In the genomic region with DNA sequence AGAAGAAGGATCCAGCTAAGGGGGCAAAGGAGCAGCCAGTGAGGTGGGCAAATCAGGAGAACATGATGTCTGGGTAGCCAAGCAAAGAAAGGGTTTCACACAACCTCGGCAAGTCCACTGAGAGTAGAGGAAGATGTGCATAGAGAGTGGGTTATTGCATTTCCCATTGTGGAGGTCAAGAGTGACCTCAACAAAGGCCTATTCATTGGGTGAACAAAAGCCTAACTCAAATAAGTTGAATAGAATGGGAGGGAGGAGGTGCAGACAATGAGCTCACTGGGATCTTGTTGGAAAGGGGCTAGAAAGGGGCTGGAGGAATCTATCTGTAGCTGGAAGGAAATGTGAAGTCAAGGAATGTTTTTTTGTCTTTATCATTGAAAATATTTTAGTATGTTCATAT, we compare ENCODE assay signal across 24 cellular contexts. TPM values are rescaled to one million over a fixed set of nuclear protein-coding genes. Genes with fewer than 3 reads are reported as not detected.
DNase-seq lines count a peak whose midpoint lies in the region; ATAC-seq and TF ChIP-seq lines count a peak whose summit lies in the region.
"Had no signal": no experiment of that assay in that cellular context is flagged by ENCODE, and none has a peak within 500 bp of the region (broad histone marks: within the 10 kb centered on the region; RNA-seq: fewer than 3 reads in every experiment).

No MANE protein-coding gene starts in this region.

- H3K27me3 ChIP-seq in H9 (ENCODE audit: insufficient read depth, low read length): no peaks in the 10 kb centered on the region
- H3K27me3 ChIP-seq in endodermal cell (ENCODE audit: control insufficient read depth, insufficient read depth, low read length, poor library complexity, severe bottlenecking): no peaks in the 10 kb centered on the region
- no peaks in the 10 kb centered on the region for H3K27me3 ChIP-seq in right cardiac atrium (ENCODE audit: control insufficient read depth, insufficient read depth)
- no peaks in the 10 kb centered on the region for H3K27me3 ChIP-seq in osteoblast (ENCODE audit: insufficient read depth, low read length)
- H3K27me3 ChIP-seq: body of pancreas, left lung, neutrophil, testis had no signal

- H2BK15ac ChIP-seq in H9 (ENCODE audit: low read depth, low read length): no peak overlapping the region

- H4K20me1 ChIP-seq in H9 (ENCODE audit: control insufficient read depth, insufficient read depth, insufficient read length): no peaks in the 10 kb centered on the region
- no peaks in the 10 kb centered on the region for H4K20me1 ChIP-seq in osteoblast (ENCODE audit: insufficient read depth, low read length)

- H3K23me2 ChIP-seq in H9 (ENCODE audit: insufficient read length, low read depth, low read length, poor library complexity, severe bottlenecking): no peaks in the 10 kb centered on the region

- H3K27ac Mint-ChIP-seq in H9 (peak overlapping the region in 1 of 3 experiments; percentile 7; a peak in 1 of 7 replicates), endodermal cell (no peak overlapping the region)
- H3K27ac Mint-ChIP-seq: B cell; CD8-positive, alpha-beta T cell; T-helper 1 cell treated with Interleukin-12 subunit alpha and Interleukin-12 subunit beta and Interleukin-4 antibody, amounts not matched to agents 30 μg/mL and 1 μg/mL, for 36 hours had no signal

- no peak overlapping the region for H3K4ac ChIP-seq in H9 (ENCODE audit: low read depth, low read length)

- H3K4me1 ChIP-seq in H9 (ENCODE audit: insufficient read depth, low read length): no peaks in the 10 kb centered on the region; the same call in 1 of the 2 replicates
- no peaks in the 10 kb centered on the region for H3K4me1 ChIP-seq in endodermal cell (ENCODE audit: control insufficient read depth, insufficient read depth, low read length)
- no peaks in the 10 kb centered on the region for H3K4me1 ChIP-seq in right cardiac atrium (ENCODE audit: control insufficient read depth, insufficient read depth, low read length)
- H3K4me1 ChIP-seq in osteoblast (ENCODE audit: insufficient read depth, low read length): no peaks in the 10 kb centered on the region
- H3K4me1 ChIP-seq: body of pancreas, left lung, testis had no signal

- peak overlapping the region; percentile 72; the same call in 1 of the 2 replicates for H3K14ac ChIP-seq in H9 (ENCODE audit: insufficient read depth, low read length)

- H3K9me3 Mint-ChIP-seq in H9 (peaks cover 6 to 7% of the 10 kb centered on the region in 2 experiments), endodermal cell (peaks cover 4% of the 10 kb centered on the region)
- H3K9me3 Mint-ChIP-seq: CD8-positive, alpha-beta T cell had no signal

- no peak overlapping the region for H4K5ac ChIP-seq in H9 (ENCODE audit: insufficient read length, low read depth, low read length)

- TF ChIP-seq CTCF in H9 (conservative IDR thresholded peaks at IDR 0.05) (no peak), endodermal cell (conservative IDR thresholded peaks at IDR 0.05) (no peak), osteoblast (IDR thresholded peaks at IDR 0.05; ENCODE audit: extremely low read depth, low read depth, low read length) (no peak)

- H3K4me2 ChIP-seq in H9 (ENCODE audit: insufficient read depth, insufficient read length, low read length) (no peak overlapping the region), osteoblast (ENCODE audit: insufficient read depth, low read length) (no peak overlapping the region)
- H3K4me2 ChIP-seq: SK-N-SH had no signal

- H3K27ac ChIP-seq in H9 (ENCODE audit: insufficient read length, low read depth, low read length): no peak overlapping the region
- peak overlapping the region; percentile 16 for H3K27ac ChIP-seq in endodermal cell (ENCODE audit: low read depth, low read length)
- H3K27ac ChIP-seq in substantia nigra (ENCODE audit: low read depth, low read length, poor library complexity, severe bottlenecking): peak overlapping the region; percentile 91
- H3K27ac ChIP-seq in right cardiac atrium (ENCODE audit: low read length): no peak overlapping the region
- H3K27ac ChIP-seq in osteoblast (ENCODE audit: low read depth, low read length): no peak overlapping the region
- H3K27ac ChIP-seq: body of pancreas, left lung, neutrophil, testis had no signal

- H3K9ac ChIP-seq in H9 (ENCODE audit: extremely low read depth, insufficient read length, low read length): no peak overlapping the region
- no peak overlapping the region for H3K9ac ChIP-seq in endodermal cell (ENCODE audit: extremely low read depth, low read length, poor library complexity, severe bottlenecking)
- H3K9ac ChIP-seq: SK-N-SH had no signal

- no peak overlapping the region for H2BK20ac ChIP-seq in H9 (ENCODE audit: low read depth, low read length, poor library complexity, severe bottlenecking)

- no peak overlapping the region for H4K8ac ChIP-seq in H9 (replicated peaks; ENCODE audit: insufficient read length, low read depth, low read length)

- H2AK5ac ChIP-seq in H9 (ENCODE audit: insufficient read length, low read length): no peak overlapping the region

- 0 out of 2 replicates have a peak, but pooled peaks cover 3% of the 10 kb centered on the region for H3K79me2 ChIP-seq in H9 (ENCODE audit: insufficient read depth, low read length)
- H3K79me2 ChIP-seq in osteoblast (ENCODE audit: insufficient read depth, low read length): no peaks in the 10 kb centered on the region

- H3K4me1 Mint-ChIP-seq in H9: peaks cover 23 to 24% of the 10 kb centered on the region in 2 experiments
- H3K4me1 Mint-ChIP-seq in endodermal cell: no peaks in the 10 kb centered on the region
- H3K4me1 Mint-ChIP-seq: B cell had no signal

- H3K4me3 Mint-ChIP-seq in H9 (no peak overlapping the region), endodermal cell (no peak overlapping the region)
- H3K4me3 Mint-ChIP-seq: B cell; CD8-positive, alpha-beta T cell; T-helper 1 cell treated with Interleukin-12 subunit alpha and Interleukin-12 subunit beta and Interleukin-4 antibody, amounts not matched to agents 30 μg/mL and 1 μg/mL, for 36 hours had no signal

- WGBS in H9 (ENCODE audit: extremely low coverage, insufficient read length, low lambda C conversion rate): no CpG with 5 or more reads among the region's 1 CpG
- 89 to 90% methylated on average over 1 of the region's 1 CpG for WGBS in endodermal cell (ENCODE audit: insufficient coverage in 1 of 2, insufficient read length in 1 of 2), 2 experiments
- WGBS in right cardiac atrium: 86% methylated on average over 1 of the region's 1 CpG

- no peak overlapping the region for H2BK120ac ChIP-seq in H9 (ENCODE audit: low read depth, low read length, poor library complexity, severe bottlenecking)

- intact Hi-C loops in right cardiac atrium (cut with DNase I): no loop called here

- H3K36me3 ChIP-seq in endodermal cell (ENCODE audit: control insufficient read depth, insufficient read depth, low read length): no peaks in the 10 kb centered on the region
- H3K36me3 ChIP-seq in osteoblast (ENCODE audit: insufficient read depth, low read length): no peaks in the 10 kb centered on the region
- H3K36me3 ChIP-seq: left lung, neutrophil had no signal

- peaks cover 6% of the 10 kb centered on the region for H3K9me3 ChIP-seq in H9 (ENCODE audit: control insufficient read depth, low read depth, low read length)
- no peaks in the 10 kb centered on the region for H3K9me3 ChIP-seq in endodermal cell (ENCODE audit: control insufficient read depth, low read length)
- no peaks in the 10 kb centered on the region for H3K9me3 ChIP-seq in right cardiac atrium (ENCODE audit: control insufficient read depth, low read length)
- H3K9me3 ChIP-seq in osteoblast (ENCODE audit: low read depth, low read length): no peaks in the 10 kb centered on the region
- H3K9me3 ChIP-seq: body of pancreas, left lung, neutrophil, SK-N-SH, testis had no signal

- no peak overlapping the region for H3T11ph ChIP-seq in H9 (ENCODE audit: low read length)

- no peak overlapping the region for H4K91ac ChIP-seq in H9 (ENCODE audit: insufficient read length, low read depth, low read length)

- no peak for DNase-seq in H9
- no peak for DNase-seq in endodermal cell
- DNase-seq in middle frontal gyrus (ENCODE audit: extremely low spot score, low spot score): peak; percentile 57
- peak in 37 of 49 donors; percentile 5 to 78 (median 31) for DNase-seq in substantia nigra (lab: John Stamatoyannopoulos, UW)
- no peak for DNase-seq in right cardiac atrium
- DNase-seq in osteoblast (ENCODE audit: insufficient read length, low spot score, missing footprints): no peak
- DNase-seq: activated CD4-positive, alpha-beta T cell treated with anti-CD3 and anti-CD28 coated beads, Interleukin-2, amount 50 U/mL, for 48 hours; activated CD4-positive, CD25-positive, alpha-beta regulatory T cell; activated naive CD4-positive, alpha-beta T cell; body of pancreas; CD8-positive, alpha-beta T cell; left lung; mesenchymal stem cell; MM.1S; NCI-H2029; NCI-H524 treated with DMSO at 0.1 percent for 48 hours; SK-N-SH; small intestine; stimulated activated naive CD4-positive, alpha-beta T cell; testis had no signal

- ATAC-seq in right cardiac atrium (no peak), HG02588 (IDR thresholded peaks at IDR 0.05; ENCODE audit: unreplicated experiment) (no peak)
- ATAC-seq: body of pancreas; CD8-positive, alpha-beta T cell; left lung had no signal

- no peak overlapping the region for H3K18ac ChIP-seq in H9 (ENCODE audit: insufficient read length, low read depth, low read length)

- no peaks in the 10 kb centered on the region for H3K79me1 ChIP-seq in H9 (ENCODE audit: insufficient read depth, low read depth, low read length, poor library complexity, severe bottlenecking)

- no peak overlapping the region for H2BK12ac ChIP-seq in H9 (ENCODE audit: insufficient read length, low read depth, low read length)

- H3K27me3 Mint-ChIP-seq in H9 (ENCODE audit: low read depth) (no peaks in the 10 kb centered on the region; the same call in 1 of the 2 replicates), endodermal cell (ENCODE audit: insufficient read depth) (no peaks in the 10 kb centered on the region)

- no peak overlapping the region for H3K23ac ChIP-seq in H9 (ENCODE audit: insufficient read length, low read depth, low read length)

- no peak overlapping the region for H2BK5ac ChIP-seq in H9 (ENCODE audit: insufficient read length, low read length)

- H3K4me3 ChIP-seq in endodermal cell (ENCODE audit: low read length) (no peak overlapping the region), right cardiac atrium (ENCODE audit: low read length) (no peak overlapping the region), osteoblast (ENCODE audit: insufficient read depth, low read length) (no peak overlapping the region)
- H3K4me3 ChIP-seq: body of pancreas, left lung, testis had no signal

- no peak overlapping the region for H3K56ac ChIP-seq in H9 (ENCODE audit: insufficient read length, low read depth, low read length)

- H2AFZ ChIP-seq in H9 (ENCODE audit: low read length): no peak overlapping the region
- H2AFZ ChIP-seq in osteoblast (ENCODE audit: low read length): no peak overlapping the region

- H3K36me3 Mint-ChIP-seq in H9 (ENCODE audit: insufficient read depth in 1 of 3, low read depth in 3 of 3) (peaks cover 0 to 7% (median 4%) of the 10 kb centered on the region in 3 experiments; a peak in 3 of 7 replicates), endodermal cell (ENCODE audit: low read depth) (no peaks in the 10 kb centered on the region)
- H3K36me3 Mint-ChIP-seq: CD8-positive, alpha-beta T cell had no signal

RNA-seq across cellular contexts. Expression of a gene that starts 14.0 kb away (rescaled TPM):
- 39.4 and 43.3 TPM in 2 replicates for total RNA-seq in H9 (2021)
- 10 to 100 TPM; 40.3 to 46.1 TPM for total RNA-seq in endodermal cell
- 31.5 TPM for polyA plus RNA-seq in endodermal cell (2013, experiment 1 of 2)
- 32.3 TPM for polyA plus RNA-seq in endodermal cell (2013, experiment 2 of 2)
- total RNA-seq in right cardiac atrium: 10 to 100 TPM; 20.6 to 29.1 (median 26.6) TPM
- polyA plus RNA-seq in right cardiac atrium: 41.6 TPM
- 12.3 and 13.3 TPM in 2 replicates for total RNA-seq in osteoblast

Comparison
In these comparisons a context has a peak if more than half of its experiments do, and no peak if none do; other contexts are left out.
1. DNase-seq: peak in middle frontal gyrus (single experiment) and substantia nigra (37 of 49); none in H9 (single experiment), endodermal cell (single experiment), right cardiac atrium (0 of 3) and osteoblast (single experiment).
2. H3K27ac ChIP-seq: peak in endodermal cell (single experiment) and substantia nigra (single experiment); none in H9 (single experiment), right cardiac atrium (single experiment) and osteoblast (single experiment).